In genomic region chr21:37915941-37916794, GRCh38 we compare ENCODE assay signal across 8 cellular contexts. TPM values are rescaled to one million over a fixed set of nuclear protein-coding genes. Genes with fewer than 3 reads are reported as not detected.
DNase-seq lines count a peak whose midpoint lies in the region; ATAC-seq, FAIRE-seq and TF ChIP-seq lines count a peak whose summit lies in the region.

KCNJ6 (minus strand) TSS chr21:37916457; CDS start chr21:37840682, 75,775 bp downstream.

- CTCF ChIA-PET in endothelial cell of umbilical vein (lab: Charles Lee), result interaction anchor here (1.2 to 2.7 kb wide), 4 partner anchors 211 to 441 kb away, joined by 3 to 11 read pairs (median 4); no protein-coding TSS in a partner anchor

- no peak within 1 kb of the TSS for H2AFZ ChIP-seq in endothelial cell of umbilical vein (ENCODE audit: low read depth, low read length)

- no peaks in the 10 kb centered on the region for H3K9me1 ChIP-seq in endothelial cell of umbilical vein (replicated peaks; ENCODE audit: control insufficient read depth, extremely low read depth, insufficient read depth, low read length)

- no peak for FAIRE-seq in endothelial cell of umbilical vein (lab: Jason Lieb, UNC)

- H3K4me3 ChIP-seq in endothelial cell of umbilical vein (replicated peaks in 1 of 3; ENCODE audit: insufficient read depth in 1 of 3, low read depth in 1 of 3, low read length in 3 of 3) (peak within 1 kb of the TSS in 1 of 3 experiments; percentile 20), mucosa of descending colon (no peak within 1 kb of the TSS)

- intact Hi-C loops in endothelial cell of umbilical vein (cut with micrococcal nuclease), result loop anchor here (1.0 to 10.0 kb wide), 4 partner anchors 157 to 439 kb away; no protein-coding TSS in a partner anchor
- intact Hi-C loops in mucosa of descending colon (cut with DNase I, micrococcal nuclease), result no loop called here

- peak; percentile 56 for ATAC-seq in mucosa of descending colon

- no peaks in the 10 kb centered on the region for H4K20me1 ChIP-seq in endothelial cell of umbilical vein (replicated peaks; ENCODE audit: control insufficient read depth, extremely low read depth, insufficient read depth, low read length)

- dilution Hi-C loops in endothelial cell of umbilical vein (cut with MboI; ENCODE audit: extremely low pct_ligation_motif_present, low sequenced_read_pairs), result no loop called here

- H3K27me3 ChIP-seq in endothelial cell of umbilical vein (ENCODE audit: control insufficient read depth in 2 of 2, insufficient read depth in 2 of 2, low read length in 2 of 2), result peaks cover 35 to 47% of the 10 kb centered on the region in 2 experiments

- H3K36me3 ChIP-seq in endothelial cell of umbilical vein (ENCODE audit: control insufficient read depth in 2 of 2, extremely low read depth in 1 of 2, insufficient read depth in 2 of 2, low read length in 2 of 2) (no peaks in the 10 kb centered on the region), mucosa of descending colon (ENCODE audit: low read depth) (no peaks in the 10 kb centered on the region)

- no TSS peak for BruUV-seq in endothelial cell of umbilical vein (replicated peaks; lab: Mats Ljungman, UMichigan)

- H3K4me2 ChIP-seq in endothelial cell of umbilical vein (ENCODE audit: insufficient read depth, low read length), result no peak within 1 kb of the TSS

- H3K9me3 ChIP-seq in endothelial cell of umbilical vein (replicated peaks; ENCODE audit: control insufficient read depth, insufficient read depth, low read length), result no peaks in the 10 kb centered on the region
- no peaks in the 10 kb centered on the region for H3K9me3 ChIP-seq in mucosa of descending colon

- H3K4me1 ChIP-seq in endothelial cell of umbilical vein (ENCODE audit: control insufficient read depth, extremely low read depth, insufficient read depth, low read length) (no peaks in the 10 kb centered on the region), mucosa of descending colon (ENCODE audit: low read depth) (no peaks in the 10 kb centered on the region)

- POLR2A ChIA-PET in endothelial cell of umbilical vein (lab: Charles Lee), result no interaction called here

- no peak within 1 kb of the TSS for H3K27ac ChIP-seq in endothelial cell of umbilical vein (ENCODE audit: insufficient read depth, low read depth, low read length)

- TF ChIP-seq CTCF in GM20000 (IDR thresholded peaks at IDR 0.05; ENCODE audit: extremely low read depth, missing control alignments), result peak; percentile 8
- TF ChIP-seq CTCF in endothelial cell of umbilical vein (IDR thresholded peaks at IDR 0.05; ENCODE audit: extremely low read depth in 1 of 2, insufficient read depth in 1 of 2, low read depth in 1 of 2, low read length in 2 of 2), result peak; percentile 51 to 77
- no peak for TF ChIP-seq CTCF in mucosa of descending colon (IDR thresholded peaks at IDR 0.05)

- DNase-seq in A172 (ENCODE audit: low spot score) (peak; percentile 6), GM20000 (ENCODE audit: low spot score) (no peak), NCI-H82 (lab: John Stamatoyannopoulos, UW) (peak; percentile 89), endothelial cell of umbilical vein (ENCODE audit: low read depth, low spot score) (peak; percentile 47), mucosa of descending colon (peak in 2 of 3 donors; percentile 17 to 38), DMS53 treated with DMSO at 0.1 percent for 48 hours (lab: John Stamatoyannopoulos, UW; ENCODE audit: unreplicated experiment) (no peak), OCI-M2 (lab: John Stamatoyannopoulos, UW; ENCODE audit: unreplicated experiment) (no peak)
- DNase-seq in activated effector memory CD4-positive, alpha-beta T cell treated with anti-CD3 and anti-CD28 coated beads, Interleukin-2, amount 50 U/mL, for 16 hours, result no peak

- H3K79me2 ChIP-seq in endothelial cell of umbilical vein (ENCODE audit: control insufficient read depth, insufficient read depth, low read length), result no peaks in the 10 kb centered on the region

- TF ChIP-seq POLR2A in endothelial cell of umbilical vein (IDR thresholded peaks at IDR 0.05; ENCODE audit: low read depth, low read length), result no peak

- H3K9ac ChIP-seq in endothelial cell of umbilical vein (replicated peaks; ENCODE audit: extremely low read depth, insufficient read depth, low read length), result no peak within 1 kb of the TSS

TF ChIP-seq in endothelial cell of umbilical vein, 7 proteins besides CTCF, POLR2A, EP300 and RAD21:
- TF ChIP-seq EZH2 (IDR thresholded peaks at IDR 0.05; ENCODE audit: borderline replicate concordance, low read depth, low read length, severe bottlenecking) (peak; percentile 18), MAX (IDR thresholded peaks at IDR 0.05; ENCODE audit: insufficient read depth, insufficient read length) (no peak)
TF ChIP-seq in endothelial cell of umbilical vein: peak in this region for 1.

RNA-seq across cellular contexts. Expression of gene KCNJ6, which starts in this region (rescaled TPM):
- total RNA-seq in A172 (2014; rRNA removed; shearing (Covaris generic)), result not detected in 2 replicates
- total RNA-seq in endothelial cell of umbilical vein (not detected in 2 replicates), mucosa of descending colon (under 1 TPM; 0.09 to 0.19 (median 0.14) TPM)
- not detected in 2 replicates for polyA plus RNA-seq in endothelial cell of umbilical vein
- polyA plus RNA-seq in endothelial cell of umbilical vein (2011; cell fraction: cytosol; rRNA removed), result not detected in 2 replicates
- not detected in 2 replicates for polyA plus RNA-seq in endothelial cell of umbilical vein (2011; cell fraction: nucleus; rRNA removed)
- 0.14 and 0.16 TPM in 2 replicates for polyA plus RNA-seq in endothelial cell of umbilical vein (2012)
- not detected in 2 replicates for polyA minus RNA-seq in endothelial cell of umbilical vein
- polyA minus RNA-seq in endothelial cell of umbilical vein (2011; cell fraction: cytosol; rRNA and poly(A)+ RNA removed), result not detected
- polyA minus RNA-seq in endothelial cell of umbilical vein (2011; cell fraction: nucleus; rRNA and poly(A)+ RNA removed), result not detected in 2 replicates

Comparison
In these comparisons a context has a peak if more than half of its experiments do, and no peak if none do; other contexts are left out.
1. Peak in DNase-seq in A172; RNA of the gene not detected or under 1 TPM.
2. Peak in DNase-seq in endothelial cell of umbilical vein; RNA of the gene not detected or under 1 TPM.
3. Peak in DNase-seq and ATAC-seq in mucosa of descending colon; RNA of the gene not detected or under 1 TPM.